In genomic region chr7:25839084-25839769, GRCh38 we compare ENCODE assay signal across 10 cellular contexts.
DNase-seq lines count a peak whose midpoint lies in the region; TF ChIP-seq lines count a peak whose summit lies in the region.
"Had no signal": no experiment of that assay in that cellular context is flagged by ENCODE, and none has a peak within 500 bp of the region (broad histone marks: within the 10 kb centered on the region; RNA-seq: fewer than 3 reads in every experiment).

No MANE protein-coding gene starts in this region.

- H3K9ac ChIP-seq in Karpas-422 (ENCODE audit: low read length) = no peak overlapping the region
- no peak overlapping the region for H3K9ac ChIP-seq in neural progenitor cell

- H3K9me2 ChIP-seq in Karpas-422 (replicated peaks; ENCODE audit: insufficient read depth, low read length) = no peaks in the 10 kb centered on the region

- H4K20me1 ChIP-seq in Karpas-422 (ENCODE audit: insufficient read depth, low read depth, low read length) (no peaks in the 10 kb centered on the region), neural progenitor cell (ENCODE audit: low read depth) (no peaks in the 10 kb centered on the region)

- H3K27ac ChIP-seq in Karpas-422 (ENCODE audit: low read length) (no peak overlapping the region), brain microvascular endothelial cell (no peak overlapping the region), neural progenitor cell (no peak overlapping the region)

- H3K27ac Mint-ChIP-seq in neural progenitor cell = peak overlapping the region; percentile 9
- no peak overlapping the region for H3K27ac Mint-ChIP-seq in activated CD4-positive, alpha-beta T cell treated with anti-CD3 and anti-CD28 coated beads, Interleukin-2, amount 10 ng/mL, durations not matched to agents 24 days and 14 days

- H3K4me1 ChIP-seq in Karpas-422 (ENCODE audit: low read length) (no peaks in the 10 kb centered on the region), neural progenitor cell (peaks cover 8% of the 10 kb centered on the region)

- H3K4me1 Mint-ChIP-seq in neural progenitor cell = peaks cover 24% of the 10 kb centered on the region
- H3K4me1 Mint-ChIP-seq in activated CD4-positive, alpha-beta T cell treated with anti-CD3 and anti-CD28 coated beads, Interleukin-2, amount 10 ng/mL, durations not matched to agents 24 days and 14 days = no peaks in the 10 kb centered on the region

- peaks cover 4% of the 10 kb centered on the region for H3K9me3 Mint-ChIP-seq in neural progenitor cell
- no peaks in the 10 kb centered on the region for H3K9me3 Mint-ChIP-seq in activated CD4-positive, alpha-beta T cell treated with anti-CD3 and anti-CD28 coated beads, Interleukin-2, amount 10 ng/mL, durations not matched to agents 24 days and 14 days

- TF ChIP-seq CTCF in brain microvascular endothelial cell (IDR thresholded peaks at IDR 0.05; ENCODE audit: low read depth, low read length, missing control alignments) = peak; percentile 66
- TF ChIP-seq CTCF in neural progenitor cell (IDR thresholded peaks at IDR 0.05) = peak; percentile 47

- H3F3A ChIP-seq in neural progenitor cell (ENCODE audit: low read depth) = no peaks in the 10 kb centered on the region

- H3K36me3 Mint-ChIP-seq in neural progenitor cell = no peaks in the 10 kb centered on the region
- H3K36me3 Mint-ChIP-seq in activated CD4-positive, alpha-beta T cell treated with anti-CD3 and anti-CD28 coated beads, Interleukin-2, amount 10 ng/mL, durations not matched to agents 24 days and 14 days (ENCODE audit: low read depth) = no peaks in the 10 kb centered on the region

- H2AFZ ChIP-seq in Karpas-422 (ENCODE audit: low read length) (no peak overlapping the region), neural progenitor cell (replicated peaks) (peak overlapping the region; percentile 53)

- H3K9me3 ChIP-seq in Karpas-422 (ENCODE audit: low read length) (no peaks in the 10 kb centered on the region), neural progenitor cell (ENCODE audit: low read depth) (no peaks in the 10 kb centered on the region)

- H3K4me3 Mint-ChIP-seq in neural progenitor cell = no peak overlapping the region
- H3K4me3 Mint-ChIP-seq in activated CD4-positive, alpha-beta T cell treated with anti-CD3 and anti-CD28 coated beads, Interleukin-2, amount 10 ng/mL, durations not matched to agents 24 days and 14 days = no peak overlapping the region

- H3K4me2 ChIP-seq in Karpas-422 (ENCODE audit: low read depth, low read length, poor library complexity, severe bottlenecking) (no peak overlapping the region), neural progenitor cell (no peak overlapping the region)

- in situ Hi-C loops in brain microvascular endothelial cell (cut with HindIII; ENCODE audit: low pct_ligation_motif_present, low sequenced_read_pairs) = no loop called here

- H3K36me3 ChIP-seq in Karpas-422 (ENCODE audit: insufficient read depth, low read length) (no peaks in the 10 kb centered on the region), brain microvascular endothelial cell (replicated peaks) (no peaks in the 10 kb centered on the region), neural progenitor cell (no peaks in the 10 kb centered on the region)

- H3K79me2 ChIP-seq in Karpas-422 (ENCODE audit: low read length) = no peaks in the 10 kb centered on the region
- H3K79me2 ChIP-seq in neural progenitor cell (ENCODE audit: low read depth) = no peaks in the 10 kb centered on the region

- no peaks in the 10 kb centered on the region for H3K27me3 Mint-ChIP-seq in neural progenitor cell (ENCODE audit: insufficient read depth, low read depth)
- peaks cover 20% of the 10 kb centered on the region for H3K27me3 Mint-ChIP-seq in activated CD4-positive, alpha-beta T cell treated with anti-CD3 and anti-CD28 coated beads, Interleukin-2, amount 10 ng/mL, durations not matched to agents 24 days and 14 days

- intact Hi-C loops in activated CD4-positive, alpha-beta T cell treated with anti-CD3 and anti-CD28 coated beads, Interleukin-2, amount 10 ng/mL, durations not matched to agents 24 days and 14 days (cut with micrococcal nuclease) = no loop called here

- H3K4me3 ChIP-seq in Karpas-422 (ENCODE audit: low read length) = no peak overlapping the region
- H3K4me3 ChIP-seq in brain microvascular endothelial cell (ENCODE audit: low read depth, low read length) = no peak overlapping the region
- H3K4me3 ChIP-seq in neural progenitor cell = no peak overlapping the region

- DNase-seq in DMS53 (lab: John Stamatoyannopoulos, UW) = peak; percentile 86
- peak; percentile 47 for DNase-seq in Karpas-422
- no peak for DNase-seq in brain microvascular endothelial cell
- DNase-seq in neural progenitor cell (ENCODE audit: low spot score) = no peak
- no peak for DNase-seq in activated CD4-positive, alpha-beta T cell treated with anti-CD3 and anti-CD28 coated beads, Interleukin-2, amount 10 ng/mL, durations not matched to agents 24 days and 14 days
- no peak for DNase-seq in amniotic stem cell (lab: John Stamatoyannopoulos, UW)
- DNase-seq in stimulated activated naive CD4-positive, alpha-beta T cell treated with Interleukin-2 at 50 U/mL for 16 hours (lab: John Stamatoyannopoulos, UW) = no peak
- DNase-seq in NCI-H526 treated with DMSO at 0.1 percent for 48 hours (lab: John Stamatoyannopoulos, UW) = no peak
- DNase-seq: islet precursor cell, right cardiac atrium had no signal

- H3K27me3 ChIP-seq in Karpas-422 (ENCODE audit: low read length) (no peaks in the 10 kb centered on the region), brain microvascular endothelial cell (replicated peaks) (no peaks in the 10 kb centered on the region), neural progenitor cell (no peaks in the 10 kb centered on the region)

Comparison
In these comparisons a context has a peak if more than half of its experiments do, and no peak if none do; other contexts are left out.
1. DNase-seq: peak in DMS53 (single experiment) and Karpas-422 (single experiment); none in brain microvascular endothelial cell (single experiment), neural progenitor cell (single experiment), activated CD4-positive, alpha-beta T cell treated with anti-CD3 and anti-CD28 coated beads, Interleukin-2, amount 10 ng/mL, durations not matched to agents 24 days and 14 days (single experiment), amniotic stem cell (single experiment), stimulated activated naive CD4-positive, alpha-beta T cell treated with Interleukin-2 at 50 U/mL for 16 hours (single experiment) and NCI-H526 treated with DMSO at 0.1 percent for 48 hours (single experiment).